ENCODE assay signal across 23 cellular contexts in genomic region chr22:20994902-20995241, GRCh38. TPM values are rescaled to one million over a fixed set of nuclear protein-coding genes. Genes with fewer than 3 reads are reported as not detected.
"Had no signal": no experiment of that assay in that cellular context is flagged by ENCODE, and none has a peak within 500 bp of the region (broad histone marks: within the 10 kb centered on the region; RNA-seq: fewer than 3 reads in every experiment).

No MANE protein-coding gene starts in this region.

- DNase-seq: IMR-90, Kasumi-1, MM.1S, NCI-H1092 treated with DMSO at 0.1 percent for 48 hours, NCI-H1436, NCI-H187, NCI-H2029, NCI-H2081 treated with DMSO at 0.1 percent for 48 hours, NCI-H2171, NCI-H226, NCI-H446, NCI-H510A, NCI-H524 treated with DMSO at 0.1 percent for 48 hours, NCI-H69, NCI-H774, RPMI8226, SHP77, SK-N-SH had no signal

- ATAC-seq: HepG2 had no signal

- H3K9ac ChIP-seq: KMS-11, SK-N-SH had no signal

- H3K27ac ChIP-seq: KMS-11 had no signal

- H3K4me2 ChIP-seq: KMS-11, SK-N-SH had no signal

- H3K9me3 ChIP-seq: SK-N-SH had no signal

- FAIRE-seq: HepG2, RCC 7860 had no signal

RNA-seq across cellular contexts. Expression of gene AIFM3, which starts 27.8 kb away (rescaled TPM):
- total RNA-seq: HT1080 had no signal

RNA-seq across cellular contexts. Expression of gene SLC7A4, which starts 37.5 kb away (rescaled TPM):
- total RNA-seq: HepG2, HT1080, IMR-90, M059J had no signal
- polyA plus RNA-seq: HepG2 had no signal
